In genomic region chr19:18588611-18589379, GRCh38 we compare ENCODE assay signal across 8 cellular contexts. TPM values are rescaled to one million over a fixed set of nuclear protein-coding genes. Genes with fewer than 3 reads are reported as not detected.
DNase-seq lines count a peak whose midpoint lies in the region; ATAC-seq, FAIRE-seq and TF ChIP-seq lines count a peak whose summit lies in the region.

REX1BD (plus strand) TSS chr19:18588798; CDS start chr19:18588802, 4 bp downstream.

- peak within 1 kb of the TSS; percentile 82 for H3K4me3 Mint-ChIP-seq in central memory CD8-positive, alpha-beta T cell

- peak; percentile 81 for ATAC-seq in GM18867 (IDR thresholded peaks at IDR 0.05; ENCODE audit: unreplicated experiment)
- ATAC-seq in HG03103 (IDR thresholded peaks at IDR 0.05; ENCODE audit: low read depth, unreplicated experiment), result peak; percentile 69
- ATAC-seq in central memory CD8-positive, alpha-beta T cell (replicated peaks; ENCODE audit: extremely low read depth, poor library complexity, severe bottlenecking), result peak; percentile 69

- peak within 1 kb of the TSS; percentile 87 for H3K27ac Mint-ChIP-seq in central memory CD8-positive, alpha-beta T cell (ENCODE audit: low read depth)

- no peaks in the 10 kb centered on the region for H3K27me3 ChIP-seq in AG04450 (ENCODE audit: control insufficient read depth, insufficient read depth, low read length)

- intact Hi-C loops in kidney (cut with DNase I), result no loop called here

- H3K36me3 ChIP-seq in kidney (ENCODE audit: control insufficient read depth in 1 of 2, insufficient read depth in 2 of 2, low read length in 2 of 2), result peaks cover 2 to 3% of the 10 kb centered on the region in 2 donors

- POLR2A ChIA-PET in AG04450 (lab: Yijun Ruan, JAX), result interaction anchor here (0.6 to 2.8 kb wide), 11 partner anchors 16 to 378 kb away, joined by 3 to 28 read pairs (median 5); partner anchors contain the start of genes COPE, DDX49, UBA52 and UPF1

- CTCF ChIA-PET in AG04450 (lab: Charles Lee), result interaction anchor here (0.6 to 3.1 kb wide), 15 partner anchors 13 to 278 kb away, joined by 3 to 38 read pairs (median 3); partner anchors contain the start of genes KXD1 and UBA52

- no peaks in the 10 kb centered on the region for H3K9me3 Mint-ChIP-seq in central memory CD8-positive, alpha-beta T cell

- H3K27ac ChIP-seq in AG04450 (ENCODE audit: low read depth, low read length), result peak within 1 kb of the TSS; percentile 77
- peak within 1 kb of the TSS; percentile 68 to 87 for H3K27ac ChIP-seq in kidney (ENCODE audit: low read depth in 2 of 2, low read length in 2 of 2)

- H3K27me3 Mint-ChIP-seq in central memory CD8-positive, alpha-beta T cell, result no peaks in the 10 kb centered on the region

- H3K9me3 ChIP-seq in AG04450 (ENCODE audit: control insufficient read depth, insufficient read depth, low read length) (no peaks in the 10 kb centered on the region), kidney (ENCODE audit: control insufficient read depth in 1 of 2, low read length in 2 of 2) (no peaks in the 10 kb centered on the region)

- H3K4me1 Mint-ChIP-seq in central memory CD8-positive, alpha-beta T cell, result peaks cover 29% of the 10 kb centered on the region

- peak; percentile 82 for TF ChIP-seq CTCF in AG04450 (IDR thresholded peaks at IDR 0.05; ENCODE audit: low read depth, low read length)
- TF ChIP-seq CTCF in kidney (IDR thresholded peaks at IDR 0.05; ENCODE audit: borderline replicate concordance, extremely low read depth, insufficient read depth), result peak; percentile 74

- H3K9ac ChIP-seq in kidney (ENCODE audit: low read length in 2 of 2), result peak within 1 kb of the TSS; percentile 4 to 78

- no peak for FAIRE-seq in kidney (lab: Jason Lieb, UNC)

- peaks cover 0 to 16% of the 10 kb centered on the region in 2 donors for H3K4me1 ChIP-seq in kidney (ENCODE audit: control insufficient read depth in 1 of 2, insufficient read depth in 1 of 2, low read depth in 1 of 2, low read length in 2 of 2)

- H3K36me3 Mint-ChIP-seq in central memory CD8-positive, alpha-beta T cell (ENCODE audit: insufficient read depth), result peaks cover 17% of the 10 kb centered on the region

- H3K4me3 ChIP-seq in AG04450 (ENCODE audit: low read depth, low read length) (peak within 1 kb of the TSS; percentile 82), kidney (ENCODE audit: low read length in 2 of 2) (peak within 1 kb of the TSS; percentile 71 to 73)

- DNase-seq in AG04450 (ENCODE audit: low read depth, low spot score), result no peak
- peak; percentile 52 for DNase-seq in NCI-H345 treated with DMSO at 0.1 percent for 48 hours (lab: John Stamatoyannopoulos, UW; ENCODE audit: unreplicated experiment)
- DNase-seq in activated CD4-positive, CD25-positive, alpha-beta regulatory T cell treated with anti-CD3 and anti-CD28 coated beads, Interleukin-2, amount 50 U/mL, for 16 hours (ENCODE audit: low read depth, low spot score), result peak; percentile 63
- DNase-seq in central memory CD8-positive, alpha-beta T cell (ENCODE audit: low spot score in 2 of 2), result peak; percentile 78 to 82
- DNase-seq in kidney, result peak; percentile 95
- DNase-seq in stimulated activated CD4-positive, alpha-beta T cell treated with anti-CD3 and anti-CD28 coated beads, Interleukin-15, amount 100 ng/mL, for 24 hours, result peak; percentile 95

RNA-seq across cellular contexts. Expression of gene REX1BD, which starts in this region (rescaled TPM):
- 17.6 TPM in 2 replicates for polyA plus RNA-seq in AG04450 (2011; rRNA removed)
- polyA minus RNA-seq in AG04450 (2011; rRNA and poly(A)+ RNA removed), result 2.6 and 4.2 TPM in 2 replicates
- total RNA-seq in kidney, result 56.9 TPM
- polyA plus RNA-seq in kidney (ENCODE audit: insufficient read depth, low read depth, low replicate concordance), result 104 TPM
